Comparison of ENCODE assay signal across 21 cellular contexts in the genomic region with DNA sequence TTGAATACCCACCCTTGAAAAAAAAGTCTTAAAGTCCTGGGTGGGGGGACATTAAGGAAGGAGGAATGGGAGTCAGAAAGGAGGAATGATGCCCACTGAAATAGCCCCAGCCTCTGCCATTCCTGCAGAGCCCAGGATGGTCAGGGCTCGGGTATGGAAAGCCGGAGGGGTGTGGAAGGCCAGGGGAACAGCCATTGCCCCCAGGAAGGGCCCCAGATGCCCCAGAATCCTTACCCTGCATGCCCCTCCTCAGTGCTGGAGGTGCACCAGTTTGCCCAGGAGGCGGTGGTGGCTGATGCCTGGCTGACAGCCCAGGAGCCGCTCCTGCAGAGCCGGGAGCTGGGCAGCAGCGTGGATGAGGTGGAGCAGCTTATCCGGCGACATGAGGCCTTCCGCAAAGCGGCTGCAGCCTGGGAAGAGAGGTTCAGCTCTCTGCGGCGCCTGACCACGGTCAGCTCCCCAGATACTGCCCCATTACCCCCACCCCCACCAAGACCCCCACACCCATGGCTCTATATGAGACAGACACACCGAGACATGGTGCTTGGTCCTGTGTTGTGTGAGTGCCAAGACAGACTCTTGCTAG.
"Had no signal": no experiment of that assay in that cellular context is flagged by ENCODE, and none has a peak within 500 bp of the region (broad histone marks: within the 10 kb centered on the region; RNA-seq: fewer than 3 reads in every experiment).

No MANE protein-coding gene starts in this region.

- DNase-seq: activated CD4-positive, alpha-beta T cell treated with anti-CD3 and anti-CD28 coated beads for 36 hours; activated CD4-positive, CD25-positive, alpha-beta regulatory T cell; activated naive CD4-positive, alpha-beta T cell; activated T-cell treated with anti-CD3 and anti-CD28 coated beads for 4 hours; activated T-cell treated with anti-CD3 and anti-CD28 coated beads, Interleukin-2, amount 50 U/mL, for 72 hours; central memory CD4-positive, alpha-beta T cell; dermis blood vessel endothelial cell; effector CD4-positive, alpha-beta T cell; left colon; mammary epithelial cell; naive B cell; right lobe of liver; stimulated activated CD4-positive, alpha-beta T cell treated with anti-CD3 and anti-CD28 coated beads, Interleukin-4, amount 100 ng/mL, for 1 hour; trophoblast cell had no signal

- H3K27ac ChIP-seq: breast epithelium, gastroesophageal sphincter, hepatocyte, right lobe of liver, thoracic aorta had no signal

- H3K27ac Mint-ChIP-seq: activated CD4-positive, alpha-beta T cell treated with anti-CD3 and anti-CD28 coated beads for 36 hours; activated naive CD4-positive, alpha-beta T cell treated with anti-CD3 and anti-CD28 coated beads, Interleukin-2, amount 50 U/mL, for 72 hours; activated T-cell treated with anti-CD3 and anti-CD28 coated beads, Interleukin-2, amount 50 U/mL, for 72 hours; naive B cell; stimulated activated naive CD8-positive, alpha-beta T cell treated with anti-CD3 and anti-CD28 coated beads, Interleukin-15, Interleukin-2, amounts not matched to agents 100 ng/mL and 50 ng/mL, for 24 hours had no signal

- H3K36me3 Mint-ChIP-seq: activated naive CD4-positive, alpha-beta T cell treated with anti-CD3 and anti-CD28 coated beads, Interleukin-2, amount 50 U/mL, for 72 hours had no signal

- H3K4me2 ChIP-seq: hepatocyte had no signal

- H3K9me3 ChIP-seq: breast epithelium, gastroesophageal sphincter, right lobe of liver, thoracic aorta had no signal

- H3K9me3 Mint-ChIP-seq: stimulated activated naive CD8-positive, alpha-beta T cell treated with anti-CD3 and anti-CD28 coated beads, Interleukin-15, Interleukin-2, amounts not matched to agents 100 ng/mL and 50 ng/mL, for 24 hours had no signal

- H2AFZ ChIP-seq: hepatocyte had no signal

- H3K36me3 ChIP-seq: breast epithelium, gastroesophageal sphincter, right lobe of liver, thoracic aorta had no signal

- H3K4me3 ChIP-seq: breast epithelium, gastroesophageal sphincter, hepatocyte, right lobe of liver, thoracic aorta had no signal

- ATAC-seq: activated CD4-positive, alpha-beta T cell treated with anti-CD3 and anti-CD28 coated beads for 36 hours; activated naive CD4-positive, alpha-beta T cell treated with anti-CD3 and anti-CD28 coated beads, Interleukin-2, amount 50 U/mL, for 72 hours; activated T-cell treated with anti-CD3 and anti-CD28 coated beads, Interleukin-2, amount 50 U/mL, for 72 hours; gastroesophageal sphincter; left colon; right lobe of liver had no signal

- H3K4me3 Mint-ChIP-seq: activated CD4-positive, alpha-beta T cell treated with anti-CD3 and anti-CD28 coated beads for 36 hours; activated T-cell treated with anti-CD3 and anti-CD28 coated beads, Interleukin-2, amount 50 U/mL, for 72 hours; neural crest cell; stimulated activated naive CD8-positive, alpha-beta T cell treated with anti-CD3 and anti-CD28 coated beads, Interleukin-15, Interleukin-2, amounts not matched to agents 100 ng/mL and 50 ng/mL, for 24 hours had no signal
